Comparison of ENCODE assay signal across 14 cellular contexts in genomic region chr18:67373636-67374035, GRCh38.
DNase-seq lines count a peak whose midpoint lies in the region; ATAC-seq and TF ChIP-seq lines count a peak whose summit lies in the region.
"Had no signal": no experiment of that assay in that cellular context is flagged by ENCODE, and none has a peak within 500 bp of the region (broad histone marks: within the 10 kb centered on the region; RNA-seq: fewer than 3 reads in every experiment).

No MANE protein-coding gene starts in this region.

- whole genome bisulfite sequencing in trophoblast cell (ENCODE audit: extremely low coverage, insufficient coverage, insufficient read length): no CpG with 5 or more reads among the region's 2 CpGs

- no peak overlapping the region for H4K8ac ChIP-seq in trophoblast cell (ENCODE audit: low read depth, low read length)

- H3K79me1 ChIP-seq in trophoblast cell (ENCODE audit: low read length): no peaks in the 10 kb centered on the region

- H4K12ac ChIP-seq in trophoblast cell (ENCODE audit: low read depth, low read length): no peak overlapping the region

- TF ChIP-seq EP300 in neural cell (conservative IDR thresholded peaks at IDR 0.05; ENCODE audit: poor library complexity, severe bottlenecking): no peak

- no peak overlapping the region for H2BK120ac ChIP-seq in trophoblast cell (ENCODE audit: insufficient read depth, low read length, poor library complexity)

- no peaks in the 10 kb centered on the region for H3K9me2 ChIP-seq in neural cell (ENCODE audit: insufficient read depth, low read length)

- H3F3A ChIP-seq in neural cell (ENCODE audit: insufficient read depth, low read length, poor library complexity, severe bottlenecking): no peaks in the 10 kb centered on the region

- no peak overlapping the region for H3K23ac ChIP-seq in trophoblast cell (ENCODE audit: low read length)

- no peak overlapping the region for H3K4ac ChIP-seq in trophoblast cell (ENCODE audit: low read depth, low read length)

- TF ChIP-seq RAD21 in neural cell (conservative IDR thresholded peaks at IDR 0.05): peak; percentile 36

- H3K4me2 ChIP-seq in neural cell (ENCODE audit: low read length) (no peak overlapping the region), trophoblast cell (ENCODE audit: low read length) (no peak overlapping the region)

- H3K4me1 ChIP-seq in trophoblast cell (ENCODE audit: control insufficient read depth in 1 of 2, insufficient read depth in 2 of 2, low read length in 2 of 2) (no peaks in the 10 kb centered on the region), SJCRH30 (no peaks in the 10 kb centered on the region)
- H3K4me1 ChIP-seq: Caco-2 had no signal

- H3K9me3 ChIP-seq in neural cell (ENCODE audit: low read length): no peaks in the 10 kb centered on the region
- no peaks in the 10 kb centered on the region for H3K9me3 ChIP-seq in trophoblast cell (ENCODE audit: insufficient read depth, low read depth, low read length)
- no peaks in the 10 kb centered on the region for H3K9me3 ChIP-seq in SJCRH30 (replicated peaks)
- H3K9me3 ChIP-seq: Caco-2 had no signal

- H3K9ac ChIP-seq in neural cell (ENCODE audit: low read length): no peak overlapping the region
- no peak overlapping the region for H3K9ac ChIP-seq in trophoblast cell (ENCODE audit: low read length)

- H3K36me3 ChIP-seq in neural cell (ENCODE audit: insufficient read depth, low read length): no peaks in the 10 kb centered on the region
- H3K36me3 ChIP-seq in trophoblast cell (ENCODE audit: control insufficient read depth in 1 of 2, insufficient read depth in 2 of 2, low read length in 2 of 2): no peaks in the 10 kb centered on the region
- no peaks in the 10 kb centered on the region for H3K36me3 ChIP-seq in SJCRH30

- no peak overlapping the region for H2BK5ac ChIP-seq in trophoblast cell (ENCODE audit: low read depth, low read length, poor library complexity)

- H3K27me3 ChIP-seq in neural cell (ENCODE audit: insufficient read depth, low read depth, low read length) (no peaks in the 10 kb centered on the region), trophoblast cell (ENCODE audit: insufficient read depth, low read length) (no peaks in the 10 kb centered on the region), SJCRH30 (no peaks in the 10 kb centered on the region)

- no peak overlapping the region for H3K18ac ChIP-seq in trophoblast cell (ENCODE audit: low read length)

- no peak overlapping the region for H4K91ac ChIP-seq in trophoblast cell (ENCODE audit: low read depth, low read length)

- DNase-seq in NCI-H526 treated with DMSO at 0.1 percent for 48 hours (lab: John Stamatoyannopoulos, UW) (peak; percentile 36), fibroblast of peridontal ligament (ENCODE audit: extremely low read depth) (peak; percentile 38), trophoblast cell (peak; percentile 89 to 91), SJCRH30 (no peak), medulla oblongata (ENCODE audit: extremely low spot score) (no peak)
- DNase-seq: C1 segment of cervical spinal cord; Caco-2; CD8-positive, alpha-beta T cell; DMS153; DND-41; H7; HCEC 1CT had no signal

- peak; percentile 23 for TF ChIP-seq CTCF in neural cell (IDR thresholded peaks at IDR 0.05; ENCODE audit: poor library complexity, severe bottlenecking)

- H3K4me3 ChIP-seq in neural cell (ENCODE audit: low read length) (no peak overlapping the region), trophoblast cell (ENCODE audit: low read depth, low read length) (no peak overlapping the region), SJCRH30 (no peak overlapping the region)

- H4K20me1 ChIP-seq in neural cell (ENCODE audit: insufficient read depth): no peaks in the 10 kb centered on the region

- H3K14ac ChIP-seq in trophoblast cell (ENCODE audit: low read length): no peak overlapping the region

- no peak overlapping the region for H2AK5ac ChIP-seq in trophoblast cell (ENCODE audit: low read length)

- H3K79me2 ChIP-seq in neural cell (replicated peaks; ENCODE audit: insufficient read depth, low read length) (no peaks in the 10 kb centered on the region), trophoblast cell (ENCODE audit: control insufficient read depth, insufficient read depth, low read length, poor library complexity) (no peaks in the 10 kb centered on the region)

- ATAC-seq in HG03469 (IDR thresholded peaks at IDR 0.05; ENCODE audit: unreplicated experiment): no peak
- ATAC-seq: CD8-positive, alpha-beta T cell had no signal

- H2BK12ac ChIP-seq in trophoblast cell (ENCODE audit: low read length): no peak overlapping the region

- no peak overlapping the region for H2AFZ ChIP-seq in neural cell (ENCODE audit: low read depth, low read length)
- H2AFZ ChIP-seq in trophoblast cell (ENCODE audit: insufficient read depth, low read length, poor library complexity): no peak overlapping the region

- H3K27ac ChIP-seq in neural cell (ENCODE audit: low read length) (no peak overlapping the region), trophoblast cell (ENCODE audit: low read depth, low read length) (no peak overlapping the region), SJCRH30 (no peak overlapping the region)

TF ChIP-seq in neural cell, 6 proteins besides CTCF, POLR2A, EP300 and RAD21:
- no peak for TF ChIP-seq MXI1 (conservative IDR thresholded peaks at IDR 0.05; ENCODE audit: poor library complexity, severe bottlenecking)
- no peak for TF ChIP-seq SMC3 (conservative IDR thresholded peaks at IDR 0.05; ENCODE audit: poor library complexity)
- TF ChIP-seq TAF1 (IDR thresholded peaks at IDR 0.05; ENCODE audit: low read depth): no peak
- TF ChIP-seq POLR2AphosphoS5 (IDR thresholded peaks at IDR 0.05): no peak
TF ChIP-seq in neural cell: peak in this region for 0.

Comparison
In these comparisons a context has a peak if more than half of its experiments do, and no peak if none do; other contexts are left out.
1. DNase-seq: peak in NCI-H526 treated with DMSO at 0.1 percent for 48 hours (single experiment), fibroblast of peridontal ligament (single experiment) and trophoblast cell (2 of 2); none in SJCRH30 (0 of 2) and medulla oblongata (single experiment).